32 cellular contexts compared by ENCODE assay signal in the genomic region with DNA sequence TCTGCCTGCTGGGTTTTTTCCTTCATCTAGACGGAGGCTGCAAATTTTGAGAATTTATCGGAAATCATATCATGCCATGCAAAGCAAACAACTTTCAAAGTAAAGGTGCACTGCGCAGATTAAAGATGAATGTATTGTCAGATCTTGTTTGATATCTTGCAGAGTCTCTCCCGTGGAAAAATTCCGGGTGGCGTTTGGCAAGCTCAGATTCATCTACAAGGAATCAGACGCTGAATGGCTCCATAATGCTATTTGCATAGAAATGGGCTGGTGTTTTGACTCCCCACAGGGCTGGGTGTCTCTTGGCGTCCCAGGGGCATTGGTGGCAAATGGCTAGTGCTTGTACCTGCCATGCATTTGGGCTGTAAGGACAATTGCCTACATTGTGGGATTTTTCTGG.
"Had no signal": no experiment of that assay in that cellular context is flagged by ENCODE, and none has a peak within 500 bp of the region (broad histone marks: within the 10 kb centered on the region; RNA-seq: fewer than 3 reads in every experiment).

No MANE protein-coding gene starts in this region.

- H3K36me3 ChIP-seq: colonic mucosa, WERI-Rb-1 had no signal

- FAIRE-seq: astrocyte, frontal cortex had no signal

- DNase-seq: activated B cell treated with CpG ODN at 0.5 μM for 24 hours; activated CD4-positive, alpha-beta T cell treated with anti-CD3 and anti-CD28 coated beads for 48 hours; activated CD4-positive, alpha-beta T cell treated with anti-CD3 and anti-CD28 coated beads, Interleukin-2, amount 50 U/mL, for 1 hour; activated CD4-positive, alpha-beta T cell treated with anti-CD3 and anti-CD28 coated beads, Interleukin-2, amount 50 U/mL, for 48 hours; activated CD8-positive, alpha-beta memory T cell treated with anti-CD3 and anti-CD28 coated beads for 24 hours; activated CD8-positive, alpha-beta T cell treated with anti-CD3 and anti-CD28 coated beads for 36 hours; activated effector memory CD4-positive, alpha-beta T cell treated with Interleukin-2 at 50 U/mL for 16 hours; activated gamma-delta T cell treated with Interleukin-2 at 50 U/mL for 16 hours; activated naive CD4-positive, alpha-beta T cell treated with anti-CD3 and anti-CD28 coated beads, Interleukin-2, amount 50 U/mL, for 16 hours; activated naive CD4-positive, alpha-beta T cell treated with Interleukin-2 at 50 U/mL for 16 hours; activated T-cell treated with anti-CD3 and anti-CD28 coated beads, Interleukin-2, amount 50 U/mL, for 4 hours; amniotic stem cell; anterior cingulate cortex; central memory CD4-positive, alpha-beta T cell; cerebellar nuclear complex; colonic mucosa; dorsolateral prefrontal cortex; effector memory CD4-positive, alpha-beta T cell; endodermal cell; foreskin fibroblast; T-helper 1 cell; T-helper 17 cell; T1000 had no signal

- H3K4me1 ChIP-seq: colonic mucosa had no signal

- ATAC-seq: activated CD4-positive, CD25-positive, alpha-beta regulatory T cell treated with anti-CD3 and anti-CD28 coated beads, Interleukin-2, amount 50 U/mL, for 24 hours; activated CD8-positive, alpha-beta T cell treated with anti-CD3 and anti-CD28 coated beads for 36 hours; activated T-cell treated with anti-CD3 and anti-CD28 coated beads, Interleukin-2, amount 50 U/mL, for 4 hours; activated T-helper 17 cell treated with anti-CD3 and anti-CD28 coated beads, Interleukin-2, amount 50 U/mL, for 72 hours; esophagus mucosa; T-helper 17 cell had no signal

- H3K36me3 Mint-ChIP-seq: activated naive CD8-positive, alpha-beta T cell had no signal

- H3K4me3 Mint-ChIP-seq: activated B cell treated with CpG ODN at 0.5 μM for 24 hours; activated CD8-positive, alpha-beta T cell treated with anti-CD3 and anti-CD28 coated beads for 36 hours; activated naive CD8-positive, alpha-beta T cell; activated T-cell treated with anti-CD3 and anti-CD28 coated beads, Interleukin-2, amount 50 U/mL, for 4 hours; activated T-helper 17 cell treated with anti-CD3 and anti-CD28 coated beads, Interleukin-2, amount 50 U/mL, for 72 hours; dendritic cell treated with granulocyte-macrophage colony-stimulating factor and Interleukin-4, amounts not matched to agents 40 ng/mL and 50 ng/mL, for 4 days; endodermal cell; T-helper 17 cell; T-helper 2 cell treated with Interferon-gamma antibody and Interleukin-4, amounts not matched to agents 5 μg/mL and 100 μg/mL, for 36 hours had no signal

- H3K27me3 ChIP-seq: colonic mucosa had no signal

- H3K4me1 Mint-ChIP-seq: activated B cell treated with CpG ODN at 0.5 μM for 24 hours had no signal

- H3K4me3 ChIP-seq: colonic mucosa, dorsolateral prefrontal cortex had no signal

- H3K27ac ChIP-seq: colonic mucosa, dorsolateral prefrontal cortex had no signal

- H3K9me3 ChIP-seq: colonic mucosa had no signal

- H3K27ac Mint-ChIP-seq: activated B cell treated with CpG ODN at 0.5 μM for 24 hours; activated CD8-positive, alpha-beta T cell treated with anti-CD3 and anti-CD28 coated beads for 36 hours; activated naive CD8-positive, alpha-beta T cell; activated T-helper 17 cell treated with anti-CD3 and anti-CD28 coated beads, Interleukin-2, amount 50 U/mL, for 72 hours; dendritic cell treated with granulocyte-macrophage colony-stimulating factor and Interleukin-4, amounts not matched to agents 40 ng/mL and 50 ng/mL, for 4 days; endodermal cell; T-helper 17 cell; T-helper 2 cell treated with Interferon-gamma antibody and Interleukin-4, amounts not matched to agents 5 μg/mL and 100 μg/mL, for 36 hours had no signal

- H3K9me3 Mint-ChIP-seq: activated B cell treated with CpG ODN at 0.5 μM for 24 hours; activated CD8-positive, alpha-beta T cell treated with anti-CD3 and anti-CD28 coated beads for 36 hours; activated T-cell treated with anti-CD3 and anti-CD28 coated beads, Interleukin-2, amount 50 U/mL, for 4 hours; activated T-helper 17 cell treated with anti-CD3 and anti-CD28 coated beads, Interleukin-2, amount 50 U/mL, for 72 hours; dendritic cell treated with granulocyte-macrophage colony-stimulating factor and Interleukin-4, amounts not matched to agents 40 ng/mL and 50 ng/mL, for 4 days; endodermal cell; T-helper 2 cell treated with Interferon-gamma antibody and Interleukin-4, amounts not matched to agents 5 μg/mL and 100 μg/mL, for 36 hours had no signal
